In the genomic region with DNA sequence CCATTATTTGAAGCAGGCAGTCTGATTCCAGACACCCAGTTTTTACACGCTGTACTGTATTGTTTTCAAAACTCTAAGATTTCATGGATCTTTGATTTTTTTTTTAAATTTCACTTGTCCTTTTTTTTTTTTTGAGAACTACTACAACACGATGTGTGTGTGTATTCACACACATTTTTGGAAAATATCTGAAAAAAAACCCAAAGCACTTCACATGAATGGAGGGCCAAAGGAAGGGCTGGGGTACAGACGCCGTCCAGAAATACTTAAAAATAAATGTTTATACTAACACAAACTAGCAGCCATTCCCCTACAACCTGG, we compare ENCODE assay signal across 8 cellular contexts. TPM values are rescaled to one million over a fixed set of nuclear protein-coding genes. Genes with fewer than 3 reads are reported as not detected.
DNase-seq lines count a peak whose midpoint lies in the region; ATAC-seq and TF ChIP-seq lines count a peak whose summit lies in the region.

No MANE protein-coding gene starts in this region.

- H3K36me3 Mint-ChIP-seq in mesothelial cell of epicardium = peaks cover 6% of the 10 kb centered on the region

- no peak for TF ChIP-seq CTCF in 22Rv1 (IDR thresholded peaks at IDR 0.05)
- TF ChIP-seq CTCF in HFF-Myc (IDR thresholded peaks at IDR 0.05; ENCODE audit: low read depth, low read length, missing control alignments) = no peak
- no peak for TF ChIP-seq CTCF in body of pancreas (IDR thresholded peaks at IDR 0.05)
- TF ChIP-seq CTCF in mesothelial cell of epicardium (IDR thresholded peaks at IDR 0.05; ENCODE audit: unreplicated experiment) = no peak

- H3K36me3 ChIP-seq in body of pancreas (replicated peaks in 1 of 2; ENCODE audit: insufficient read depth in 1 of 2, low read depth in 2 of 2) = peaks cover 0 to 1% of the 10 kb centered on the region in 2 donors

- H3K27ac Mint-ChIP-seq in mesothelial cell of epicardium = peak overlapping the region; percentile 80

- TF ChIP-seq POLR2A in body of pancreas (IDR thresholded peaks at IDR 0.05) = no peak

- peaks cover 27% of the 10 kb centered on the region for H3K4me1 Mint-ChIP-seq in mesothelial cell of epicardium

- H3K27ac ChIP-seq in 22Rv1 (peak overlapping the region; percentile 87), body of pancreas (peak overlapping the region; percentile 66 to 91 (median 74))

- DNase-seq in HFF-Myc (ENCODE audit: extremely low read depth, low read depth) = no peak
- DNase-seq in body of pancreas = no peak
- no peak for DNase-seq in mesothelial cell of epicardium (ENCODE audit: low spot score in 2 of 2, unreplicated experiment in 2 of 2)
- no peak for DNase-seq in NCI-H128 (lab: John Stamatoyannopoulos, UW; ENCODE audit: unreplicated experiment)
- DNase-seq in retina = no peak

- WGBS in body of pancreas, 2 donors = 5 to 6% methylated on average over 4 of the region's 4 CpGs

- peaks cover 4% of the 10 kb centered on the region for H3K9me3 Mint-ChIP-seq in mesothelial cell of epicardium

- ATAC-seq in body of pancreas (no peak), GM18861 (IDR thresholded peaks at IDR 0.05; ENCODE audit: unreplicated experiment) (no peak), HG03442 (IDR thresholded peaks at IDR 0.05; ENCODE audit: unreplicated experiment) (no peak)

- H3K9me3 ChIP-seq in body of pancreas = no peaks in the 10 kb centered on the region

- H3K27me3 Mint-ChIP-seq in mesothelial cell of epicardium (ENCODE audit: low read depth) = no peaks in the 10 kb centered on the region

- H3K27me3 ChIP-seq in body of pancreas = no peaks in the 10 kb centered on the region

- intact Hi-C loops in body of pancreas (cut with DNase I) = no loop called here

- peaks cover 12% of the 10 kb centered on the region for H3K4me1 ChIP-seq in body of pancreas

- H3K4me3 Mint-ChIP-seq in mesothelial cell of epicardium = peak overlapping the region; percentile 77

- peak overlapping the region; percentile 72 for H3K4me3 ChIP-seq in HFF-Myc (replicated peaks; ENCODE audit: low read depth, low read length)
- peak overlapping the region; percentile 83 for H3K4me3 ChIP-seq in body of pancreas

RNA-seq across cellular contexts. Expression of gene SSB, which starts 0.3 kb away (rescaled TPM):
- total RNA-seq in body of pancreas (10 to 100 TPM; 36.6 to 46.4 TPM), mesothelial cell of epicardium (120 to 124 TPM (median 123 TPM) in 3 replicates)

RNA-seq across cellular contexts. Expression of gene METTL5, which starts 26.3 kb away (rescaled TPM):
- 10 to 100 TPM; 12.5 to 28.3 TPM for total RNA-seq in body of pancreas
- 44.0 to 47.0 TPM (median 45.4 TPM) in 3 replicates for total RNA-seq in mesothelial cell of epicardium

RNA-seq across cellular contexts. Expression of gene UBR3, which starts 28.9 kb away (rescaled TPM):
- total RNA-seq in body of pancreas (10 to 100 TPM; 30.1 to 52.1 TPM), mesothelial cell of epicardium (44.9 to 47.7 TPM (median 47.3 TPM) in 3 replicates)
